15 cellular contexts compared by ENCODE assay signal in the genomic region with DNA sequence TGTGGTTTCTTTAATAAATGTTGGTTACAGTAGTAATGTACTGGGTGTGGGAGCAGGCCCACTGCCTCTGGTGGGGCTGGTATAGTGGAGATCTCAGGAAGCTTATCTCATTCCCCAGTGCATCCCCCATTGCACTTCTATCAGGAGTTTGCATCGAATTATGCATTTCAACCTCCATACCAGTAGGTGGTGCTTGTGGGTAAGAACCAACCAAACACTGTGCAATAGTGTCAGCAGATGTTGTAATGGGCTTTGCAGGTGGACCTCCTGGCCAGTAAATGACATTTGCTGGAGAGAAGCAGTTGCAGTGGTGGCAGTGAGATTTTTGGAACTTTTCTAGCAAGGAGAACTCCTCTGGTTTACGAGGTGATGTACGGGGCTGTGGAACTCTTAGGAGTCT.
DNase-seq lines count a peak whose midpoint lies in the region; ATAC-seq and TF ChIP-seq lines count a peak whose summit lies in the region.
"Had no signal": no experiment of that assay in that cellular context is flagged by ENCODE, and none has a peak within 500 bp of the region (broad histone marks: within the 10 kb centered on the region; RNA-seq: fewer than 3 reads in every experiment).

No MANE protein-coding gene starts in this region.

- TF ChIP-seq CTCF in C4-2B (conservative IDR thresholded peaks at IDR 0.05) (peak; percentile 49), nephron progenitor cell (IDR thresholded peaks at IDR 0.05) (no peak)

- no peaks in the 10 kb centered on the region for H3K36me3 Mint-ChIP-seq in nephron progenitor cell (ENCODE audit: low read depth)

- no peaks in the 10 kb centered on the region for H3K27me3 Mint-ChIP-seq in nephron progenitor cell (ENCODE audit: low read depth, poor library complexity)
- H3K27me3 Mint-ChIP-seq: activated B cell treated with CpG ODN at 0.5 μM for 24 hours had no signal

- no peak overlapping the region for H3K27ac Mint-ChIP-seq in nephron progenitor cell
- H3K27ac Mint-ChIP-seq: activated B cell treated with CpG ODN at 0.5 μM for 24 hours had no signal

- H3K27ac ChIP-seq in C4-2B, result no peak overlapping the region
- H3K27ac ChIP-seq: BLaER1 treated with 17β-estradiol and CSF1 and Interleukin-3, amounts not matched to agents 10 nM and 100 nM; breast epithelium; RWPE1; suprapubic skin had no signal

- H3K4me1 Mint-ChIP-seq in nephron progenitor cell, result no peaks in the 10 kb centered on the region
- H3K4me1 Mint-ChIP-seq: activated B cell treated with CpG ODN at 0.5 μM for 24 hours had no signal

- DNase-seq in SK-N-DZ (ENCODE audit: low spot score) (peak; percentile 0), KG1 (lab: John Stamatoyannopoulos, UW) (no peak), UCSD-AML1 (lab: John Stamatoyannopoulos, UW; ENCODE audit: unreplicated experiment) (no peak), nucleus accumbens (lab: John Stamatoyannopoulos, UW) (no peak), nephron progenitor cell (no peak)
- DNase-seq: activated B cell treated with CpG ODN at 0.5 μM for 24 hours, NCI-H1930, retina had no signal

- H3K9me3 Mint-ChIP-seq in nephron progenitor cell, result peaks cover 64% of the 10 kb centered on the region
- H3K9me3 Mint-ChIP-seq: activated B cell treated with CpG ODN at 0.5 μM for 24 hours had no signal

- H3K4me3 Mint-ChIP-seq in nephron progenitor cell, result no peak overlapping the region
- H3K4me3 Mint-ChIP-seq: activated B cell treated with CpG ODN at 0.5 μM for 24 hours had no signal

- ATAC-seq in GM18511 (IDR thresholded peaks at IDR 0.05; ENCODE audit: unreplicated experiment) (peak; percentile 83), HG02884 (IDR thresholded peaks at IDR 0.05; ENCODE audit: unreplicated experiment) (peak; percentile 69)
